22 cellular contexts compared by ENCODE assay signal in the genomic region with DNA sequence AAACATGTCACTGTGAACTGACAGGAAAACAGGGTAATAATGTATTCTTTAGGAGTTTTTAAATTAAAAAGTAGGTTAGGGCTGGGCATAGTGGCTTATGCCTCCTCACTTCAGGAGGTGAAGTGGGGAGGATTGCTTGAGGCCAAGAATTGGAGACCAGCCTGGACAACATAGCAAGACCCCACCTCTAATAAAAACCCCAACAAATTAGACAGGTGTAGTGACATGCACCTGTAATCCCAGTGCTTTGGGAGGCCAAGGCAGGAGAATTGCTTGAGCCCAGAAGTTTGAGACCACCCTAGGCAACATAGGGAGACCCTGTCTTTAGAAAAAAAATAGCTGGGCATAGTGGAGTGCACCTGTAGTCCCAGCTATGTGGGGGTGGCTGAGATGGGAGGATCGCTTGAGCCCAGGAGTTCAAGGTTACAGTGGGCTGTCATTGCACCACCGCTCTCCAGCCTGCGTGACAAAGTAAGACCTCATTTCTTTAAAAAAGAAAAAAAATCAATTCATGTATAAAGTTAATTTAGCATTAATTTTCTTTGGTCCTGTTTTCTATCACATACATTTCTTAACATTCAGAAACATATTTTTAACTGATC.
"Had no signal": no experiment of that assay in that cellular context is flagged by ENCODE, and none has a peak within 500 bp of the region (broad histone marks: within the 10 kb centered on the region; RNA-seq: fewer than 3 reads in every experiment).

No MANE protein-coding gene starts in this region.

- H3K27me3 ChIP-seq: SJSA1 had no signal

- H3K4me3 ChIP-seq: SJSA1, SK-N-MC had no signal

- H3K4me1 ChIP-seq: SJSA1 had no signal

- FAIRE-seq: RCC 7860 had no signal

- H3K36me3 ChIP-seq: SJSA1 had no signal

- H3K27ac ChIP-seq: SJSA1, SK-N-MC had no signal

- H3K9me3 ChIP-seq: SJSA1 had no signal

- DNase-seq: Karpas-422, KG1, MM.1S, NCI-H1105, NCI-H1417, NCI-H1436 treated with DMSO at 0.1 percent for 48 hours, NCI-H1694 treated with DMSO at 0.1 percent for 48 hours, NCI-H1930, NCI-H2081, NCI-H2107, NCI-H226, NCI-H446, NCI-H510A, NCI-H524 treated with DMSO at 0.1 percent for 48 hours, NCI-H69, NCI-H774, Right ventricle myocardium superior, RPMI8226, SIG-M5 had no signal
